10 cellular contexts compared by ENCODE assay signal in genomic region chr3:13416002-13416793, GRCh38. TPM values are rescaled to one million over a fixed set of nuclear protein-coding genes. Genes with fewer than 3 reads are reported as not detected.
DNase-seq lines count a peak whose midpoint lies in the region; TF ChIP-seq lines count a peak whose summit lies in the region.
"Had no signal": no experiment of that assay in that cellular context is flagged by ENCODE, and none has a peak within 500 bp of the region (broad histone marks: within the 10 kb centered on the region; RNA-seq: fewer than 3 reads in every experiment).

No MANE protein-coding gene starts in this region.

- no peaks in the 10 kb centered on the region for H3K9me2 ChIP-seq in neural cell (ENCODE audit: insufficient read depth, low read length)

- peak overlapping the region; percentile 96 for H3K27ac Mint-ChIP-seq in activated naive CD4-positive, alpha-beta T cell treated with anti-CD3 and anti-CD28 coated beads, Interleukin-2, amount 50 U/mL, for 24 hours

- TF ChIP-seq CTCF in neural cell (IDR thresholded peaks at IDR 0.05; ENCODE audit: poor library complexity, severe bottlenecking): peak; percentile 22

- no peaks in the 10 kb centered on the region for H3K27me3 Mint-ChIP-seq in activated naive CD4-positive, alpha-beta T cell treated with anti-CD3 and anti-CD28 coated beads, Interleukin-2, amount 50 U/mL, for 24 hours

- peak; percentile 11 for DNase-seq in G401 (ENCODE audit: low spot score)
- DNase-seq in KBM-7: peak; percentile 26
- DNase-seq in SKM-1 treated with dmso at 0.1 percent for 144 hours (lab: John Stamatoyannopoulos, UW; ENCODE audit: unreplicated experiment): no peak
- DNase-seq in Ammon's horn (ENCODE audit: low spot score): no peak
- no peak for DNase-seq in superior temporal gyrus (ENCODE audit: extremely low spot score)
- no peak for DNase-seq in ACHN
- DNase-seq: gastrocnemius medialis, SHP77 treated with DMSO at 0.1 percent for 48 hours had no signal

- no peak for TF ChIP-seq EP300 in neural cell (conservative IDR thresholded peaks at IDR 0.05; ENCODE audit: poor library complexity, severe bottlenecking)

- H3F3A ChIP-seq in neural cell (ENCODE audit: insufficient read depth, low read length, poor library complexity, severe bottlenecking): no peaks in the 10 kb centered on the region

- H3K27ac ChIP-seq in neural cell (ENCODE audit: low read length): no peak overlapping the region
- H3K27ac ChIP-seq: gastrocnemius medialis had no signal

- in situ Hi-C loops in G401 (cut with HindIII; ENCODE audit: low sequenced_read_pairs): no loop called here
- in situ Hi-C loops in KBM-7 (cut with MboI; ENCODE audit: low pct_unique_long_range_greater_than_20kb, low sequenced_read_pairs): no loop called here
- in situ Hi-C loops in ACHN (cut with HindIII; ENCODE audit: low pct_ligation_motif_present, low pct_unique_long_range_greater_than_20kb, low sequenced_read_pairs): no loop called here

- H2AFZ ChIP-seq in neural cell (ENCODE audit: low read depth, low read length): no peak overlapping the region

- TF ChIP-seq RAD21 in neural cell (conservative IDR thresholded peaks at IDR 0.05): no peak

- no peak overlapping the region for H3K9ac ChIP-seq in neural cell (ENCODE audit: low read length)

- H3K4me1 Mint-ChIP-seq in activated naive CD4-positive, alpha-beta T cell treated with anti-CD3 and anti-CD28 coated beads, Interleukin-2, amount 50 U/mL, for 24 hours: peaks cover 60% of the 10 kb centered on the region

- H3K9me3 Mint-ChIP-seq in activated naive CD4-positive, alpha-beta T cell treated with anti-CD3 and anti-CD28 coated beads, Interleukin-2, amount 50 U/mL, for 24 hours: no peaks in the 10 kb centered on the region

- H3K27me3 ChIP-seq in neural cell (ENCODE audit: insufficient read depth, low read depth, low read length): no peaks in the 10 kb centered on the region
- H3K27me3 ChIP-seq: gastrocnemius medialis had no signal

- no peaks in the 10 kb centered on the region for H4K20me1 ChIP-seq in neural cell (ENCODE audit: insufficient read depth)

- peaks cover 28% of the 10 kb centered on the region for H3K79me2 ChIP-seq in neural cell (replicated peaks; ENCODE audit: insufficient read depth, low read length)

- H3K4me3 ChIP-seq in neural cell (ENCODE audit: low read length): no peak overlapping the region
- H3K4me3 ChIP-seq: gastrocnemius medialis had no signal

- no peaks in the 10 kb centered on the region for H3K9me3 ChIP-seq in neural cell (ENCODE audit: low read length)
- H3K9me3 ChIP-seq: gastrocnemius medialis had no signal

- H3K36me3 ChIP-seq in neural cell (ENCODE audit: insufficient read depth, low read length): no peaks in the 10 kb centered on the region
- H3K36me3 ChIP-seq: gastrocnemius medialis had no signal

- peaks cover 2% of the 10 kb centered on the region for H3K36me3 Mint-ChIP-seq in activated naive CD4-positive, alpha-beta T cell treated with anti-CD3 and anti-CD28 coated beads, Interleukin-2, amount 50 U/mL, for 24 hours

- no peak overlapping the region for H3K4me2 ChIP-seq in neural cell (ENCODE audit: low read length)

- H3K4me3 Mint-ChIP-seq in activated naive CD4-positive, alpha-beta T cell treated with anti-CD3 and anti-CD28 coated beads, Interleukin-2, amount 50 U/mL, for 24 hours: peak overlapping the region; percentile 75

TF ChIP-seq in neural cell, 6 proteins besides CTCF, POLR2A, EP300 and RAD21:
- TF ChIP-seq SMC3 (conservative IDR thresholded peaks at IDR 0.05; ENCODE audit: poor library complexity) (no peak), REST (IDR thresholded peaks at IDR 0.05; ENCODE audit: borderline replicate concordance) (no peak), MXI1 (conservative IDR thresholded peaks at IDR 0.05; ENCODE audit: poor library complexity, severe bottlenecking) (no peak), TAF1 (IDR thresholded peaks at IDR 0.05; ENCODE audit: low read depth) (no peak), EZH2 (IDR thresholded peaks at IDR 0.05; ENCODE audit: borderline replicate concordance, insufficient read depth, low read length, poor library complexity, severe bottlenecking) (no peak), POLR2AphosphoS5 (IDR thresholded peaks at IDR 0.05) (no peak)

RNA-seq across cellular contexts. Expression of gene NUP210, which starts 3.9 kb away (rescaled TPM):
- 33.0 and 45.0 TPM in 2 replicates for total RNA-seq in G401 (2014; rRNA removed; shearing (Covaris generic))
- polyA plus RNA-seq in neural cell: 8.2 and 14.4 TPM in 2 replicates
- 34.0 and 36.3 TPM in 2 replicates for polyA minus RNA-seq in neural cell

Comparison
In these comparisons a context has a peak if more than half of its experiments do, and no peak if none do; other contexts are left out.
1. DNase-seq: peak in G401 (single experiment) and KBM-7 (single experiment); none in SKM-1 treated with dmso at 0.1 percent for 144 hours (single experiment), Ammon's horn (single experiment), superior temporal gyrus (single experiment) and ACHN (single experiment).